ENCODE assay signal across 8 cellular contexts in the genomic region with DNA sequence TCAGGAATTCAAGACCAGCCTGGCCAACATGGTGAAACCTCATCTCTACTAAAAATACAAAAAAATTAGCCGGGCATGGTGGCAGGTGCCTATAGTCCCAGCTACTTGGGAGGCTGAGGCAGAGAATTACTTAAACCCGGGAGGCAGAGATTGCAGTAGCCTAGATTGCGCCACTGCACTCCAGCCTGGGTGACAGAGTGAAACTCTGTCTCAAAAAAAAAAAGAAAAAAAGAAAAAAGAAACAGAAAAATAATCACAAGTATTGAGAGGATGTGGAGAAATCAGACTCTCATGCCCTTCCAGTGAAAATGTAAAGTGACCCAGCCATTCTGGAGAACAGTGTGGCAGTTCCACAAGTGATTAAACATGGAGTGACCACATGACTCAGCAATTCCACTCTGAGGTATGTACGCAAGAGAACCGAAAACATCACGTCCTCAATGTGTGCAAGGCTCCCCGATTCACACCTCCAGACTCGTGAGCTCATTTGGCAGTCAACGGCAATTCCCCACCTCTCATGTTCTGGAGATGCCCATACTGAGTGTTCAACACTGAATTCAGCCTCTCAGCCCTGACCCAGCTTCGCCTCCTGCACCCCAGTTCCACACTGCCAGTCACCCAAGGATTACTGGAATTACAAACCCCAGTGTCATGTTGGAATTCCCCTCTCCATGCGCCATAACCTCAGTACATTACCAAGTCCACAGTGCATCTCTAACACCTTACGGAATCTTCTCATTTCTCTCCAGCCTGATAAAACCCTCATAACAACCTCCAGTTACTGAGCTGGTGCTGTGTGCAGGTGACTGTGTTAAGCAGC. TPM values are rescaled to one million over a fixed set of nuclear protein-coding genes. Genes with fewer than 3 reads are reported as not detected.
DNase-seq lines count a peak whose midpoint lies in the region; ATAC-seq and TF ChIP-seq lines count a peak whose summit lies in the region.

No MANE protein-coding gene starts in this region.

- H3K4me3 ChIP-seq in tibial artery = no peak overlapping the region

- TF ChIP-seq CTCF in neural crest cell (conservative IDR thresholded peaks at IDR 0.05) = no peak
- TF ChIP-seq CTCF in tibial artery (IDR thresholded peaks at IDR 0.05) = no peak

- H3K27me3 Mint-ChIP-seq in activated T-helper 1 cell treated with anti-CD3 and anti-CD28 coated beads, Interleukin-12 subunit alpha, Interleukin-12 subunit beta, Interleukin-2, Interleukin-4 antibody, amounts not matched to agents 30 ng/mL and 10 ng/mL and 1 ng/mL, durations not matched to agents 14 hours and 24 hours and 36 hours (ENCODE audit: insufficient read depth) = no peaks in the 10 kb centered on the region
- no peaks in the 10 kb centered on the region for H3K27me3 Mint-ChIP-seq in neural crest cell (ENCODE audit: low read depth)

- peaks cover 18% of the 10 kb centered on the region for H3K4me1 Mint-ChIP-seq in activated T-helper 1 cell treated with anti-CD3 and anti-CD28 coated beads, Interleukin-12 subunit alpha, Interleukin-12 subunit beta, Interleukin-2, Interleukin-4 antibody, amounts not matched to agents 30 ng/mL and 10 ng/mL and 1 ng/mL, durations not matched to agents 14 hours and 24 hours and 36 hours (ENCODE audit: low read depth)
- H3K4me1 Mint-ChIP-seq in neural crest cell = no peaks in the 10 kb centered on the region

- DNase-seq in activated T-helper 1 cell treated with anti-CD3 and anti-CD28 coated beads, Interleukin-12 subunit alpha, Interleukin-12 subunit beta, Interleukin-2, Interleukin-4 antibody, amounts not matched to agents 30 ng/mL and 10 ng/mL and 1 ng/mL, durations not matched to agents 14 hours and 24 hours and 36 hours (ENCODE audit: low spot score) = peak; percentile 21
- no peak for DNase-seq in neural crest cell (ENCODE audit: low read depth, low spot score)
- no peak for DNase-seq in tibial artery
- DNase-seq in NCI-H2196 (lab: John Stamatoyannopoulos, UW; ENCODE audit: unreplicated experiment) = no peak
- no peak for DNase-seq in DMS 273 treated with DMSO at 0.1 percent for 48 hours (lab: John Stamatoyannopoulos, UW)
- DNase-seq in NK-92 (lab: John Stamatoyannopoulos, UW; ENCODE audit: unreplicated experiment) = no peak

- no peaks in the 10 kb centered on the region for H3K9me3 Mint-ChIP-seq in activated T-helper 1 cell treated with anti-CD3 and anti-CD28 coated beads, Interleukin-12 subunit alpha, Interleukin-12 subunit beta, Interleukin-2, Interleukin-4 antibody, amounts not matched to agents 30 ng/mL and 10 ng/mL and 1 ng/mL, durations not matched to agents 14 hours and 24 hours and 36 hours
- no peaks in the 10 kb centered on the region for H3K9me3 Mint-ChIP-seq in neural crest cell

- H3K36me3 Mint-ChIP-seq in activated T-helper 1 cell treated with anti-CD3 and anti-CD28 coated beads, Interleukin-12 subunit alpha, Interleukin-12 subunit beta, Interleukin-2, Interleukin-4 antibody, amounts not matched to agents 30 ng/mL and 10 ng/mL and 1 ng/mL, durations not matched to agents 14 hours and 24 hours and 36 hours (ENCODE audit: low read depth) = peaks cover 3% of the 10 kb centered on the region
- no peaks in the 10 kb centered on the region for H3K36me3 Mint-ChIP-seq in neural crest cell (ENCODE audit: low read depth)

- peaks cover 0 to 22% (median 8%) of the 10 kb centered on the region in 4 donors for H3K4me1 ChIP-seq in tibial artery

- H3K36me3 ChIP-seq in tibial artery = peaks cover 16 to 34% (median 19%) of the 10 kb centered on the region in 3 donors

- peak overlapping the region; percentile 0 for H3K4me3 Mint-ChIP-seq in activated T-helper 1 cell treated with anti-CD3 and anti-CD28 coated beads, Interleukin-12 subunit alpha, Interleukin-12 subunit beta, Interleukin-2, Interleukin-4 antibody, amounts not matched to agents 30 ng/mL and 10 ng/mL and 1 ng/mL, durations not matched to agents 14 hours and 24 hours and 36 hours
- no peak overlapping the region for H3K4me3 Mint-ChIP-seq in neural crest cell

- ATAC-seq in GM19324 (IDR thresholded peaks at IDR 0.05; ENCODE audit: low FRiP score, unreplicated experiment) (peak; percentile 62), HG03060 (IDR thresholded peaks at IDR 0.05; ENCODE audit: low read depth, unreplicated experiment) (peak; percentile 90)

- H3K27me3 ChIP-seq in tibial artery = no peaks in the 10 kb centered on the region

- peak overlapping the region; percentile 92 for H3K27ac Mint-ChIP-seq in activated T-helper 1 cell treated with anti-CD3 and anti-CD28 coated beads, Interleukin-12 subunit alpha, Interleukin-12 subunit beta, Interleukin-2, Interleukin-4 antibody, amounts not matched to agents 30 ng/mL and 10 ng/mL and 1 ng/mL, durations not matched to agents 14 hours and 24 hours and 36 hours
- H3K27ac Mint-ChIP-seq in neural crest cell (ENCODE audit: unreplicated experiment) = peak overlapping the region; percentile 82

- H3K27ac ChIP-seq in tibial artery = peak overlapping the region in 1 of 2 donors; percentile 19

- intact Hi-C loops in activated T-helper 1 cell treated with anti-CD3 and anti-CD28 coated beads, Interleukin-12 subunit alpha, Interleukin-12 subunit beta, Interleukin-2, Interleukin-4 antibody, amounts not matched to agents 30 ng/mL and 10 ng/mL and 1 ng/mL, durations not matched to agents 14 hours and 24 hours and 36 hours (cut with micrococcal nuclease) = loop anchor here (1.0 to 2.0 kb wide), 4 partner anchors 9 to 458 kb away; partner anchors contain the start of genes ACOX3 and TRMT44
- intact Hi-C loops in tibial artery (cut with DNase I; ENCODE audit: low total_unique reads) = no loop called here

- no peaks in the 10 kb centered on the region for H3K9me3 ChIP-seq in tibial artery

RNA-seq across cellular contexts. Expression of gene ACOX3, which starts 21.1 kb away (rescaled TPM):
- total RNA-seq in activated T-helper 1 cell treated with anti-CD3 and anti-CD28 coated beads, Interleukin-12 subunit alpha, Interleukin-12 subunit beta, Interleukin-2, Interleukin-4 antibody, amounts not matched to agents 30 ng/mL and 10 ng/mL and 1 ng/mL, durations not matched to agents 14 hours and 24 hours and 36 hours = 18.4 and 20.7 TPM in 2 replicates
- 16.6 and 24.6 TPM in 2 replicates for total RNA-seq in neural crest cell

RNA-seq across cellular contexts. Expression of gene TRMT44, which starts 21.1 kb away (rescaled TPM):
- 36.8 and 39.2 TPM in 2 replicates for total RNA-seq in activated T-helper 1 cell treated with anti-CD3 and anti-CD28 coated beads, Interleukin-12 subunit alpha, Interleukin-12 subunit beta, Interleukin-2, Interleukin-4 antibody, amounts not matched to agents 30 ng/mL and 10 ng/mL and 1 ng/mL, durations not matched to agents 14 hours and 24 hours and 36 hours
- 20.1 and 24.7 TPM in 2 replicates for total RNA-seq in neural crest cell
